11 cellular contexts compared by ENCODE assay signal in genomic region chr11:43557553-43558031, GRCh38.
DNase-seq lines count a peak whose midpoint lies in the region; ATAC-seq, FAIRE-seq and TF ChIP-seq lines count a peak whose summit lies in the region.
"Had no signal": no experiment of that assay in that cellular context is flagged by ENCODE, and none has a peak within 500 bp of the region (broad histone marks: within the 10 kb centered on the region; RNA-seq: fewer than 3 reads in every experiment).

No MANE protein-coding gene starts in this region.

- no peak overlapping the region for H3K4me3 ChIP-seq in AG09309 (ENCODE audit: control insufficient read depth, low read depth, low read length)
- no peak overlapping the region for H3K4me3 ChIP-seq in IMR-90 (ENCODE audit: insufficient read depth, low read depth, low read length)
- H3K4me3 ChIP-seq in K562: no peak overlapping the region
- H3K4me3 ChIP-seq in iPS-20b (ENCODE audit: low read length): peak overlapping the region; percentile 63; the same call in 1 of the 2 replicates
- H3K4me3 ChIP-seq: sigmoid colon had no signal

- H3K27ac ChIP-seq in IMR-90 (ENCODE audit: insufficient read depth, low read length): no peak overlapping the region
- H3K27ac ChIP-seq in K562 (ENCODE audit: extremely low read depth, low read depth, low read length): no peak overlapping the region
- H3K27ac ChIP-seq in iPS-20b (ENCODE audit: low read length): no peak overlapping the region
- H3K27ac ChIP-seq: sigmoid colon had no signal

- no peak overlapping the region for H2BK5ac ChIP-seq in IMR-90 (ENCODE audit: low read depth, low read length, poor library complexity, severe bottlenecking)

- TF ChIP-seq POLR2A in IMR-90 (IDR thresholded peaks at IDR 0.05; ENCODE audit: low read depth, low read length): no peak
- TF ChIP-seq POLR2A in K562 (conservative IDR thresholded peaks at IDR 0.05): no peak

- no peak overlapping the region for H3K9ac ChIP-seq in IMR-90 (ENCODE audit: low read depth, low read length)
- peak overlapping the region in 1 of 2 experiments; percentile 29; a peak in 1 of 4 replicates for H3K9ac ChIP-seq in K562 (ENCODE audit: insufficient read depth in 1 of 2, low read depth in 2 of 2, low read length in 2 of 2)
- peak overlapping the region; percentile 45; the same call in 1 of the 2 replicates for H3K9ac ChIP-seq in iPS-20b (ENCODE audit: low read depth, low read length)

- no peak overlapping the region for H2BK120ac ChIP-seq in IMR-90 (ENCODE audit: low read depth, low read length)

- no peak overlapping the region for H2AK5ac ChIP-seq in IMR-90 (ENCODE audit: low read depth, low read length)

- no peak overlapping the region for H3K4ac ChIP-seq in IMR-90 (ENCODE audit: low read depth, low read length)

- H3K9me3 ChIP-seq in IMR-90 (ENCODE audit: control insufficient read depth, insufficient read depth, low read length) (no peaks in the 10 kb centered on the region), K562 (replicated peaks; ENCODE audit: control insufficient read depth, insufficient read depth, low read depth, low read length) (no peaks in the 10 kb centered on the region), iPS-20b (ENCODE audit: insufficient read depth, low read depth, low read length) (no peaks in the 10 kb centered on the region)
- H3K9me3 ChIP-seq: sigmoid colon had no signal

- ATAC-seq in IMR-90 (ENCODE audit: low read depth) (no peak), K562 (peak; percentile 64), GM21529 (IDR thresholded peaks at IDR 0.05; ENCODE audit: unreplicated experiment) (no peak)
- ATAC-seq in activated CD4-positive, CD25-positive, alpha-beta regulatory T cell treated with anti-CD3 and anti-CD28 coated beads, Interleukin-2, amount 50 U/mL, for 24 hours: no peak
- ATAC-seq: T-cell had no signal

- no peaks in the 10 kb centered on the region for H3K79me1 ChIP-seq in IMR-90 (ENCODE audit: low read depth in 1 of 2, low read length in 2 of 2)

- H3K23ac ChIP-seq in IMR-90 (ENCODE audit: low read depth, low read length): peak overlapping the region; percentile 31; the same call in 1 of the 2 replicates

- no peak overlapping the region for H2AFZ ChIP-seq in IMR-90 (replicated peaks; ENCODE audit: low read length, poor library complexity)
- H2AFZ ChIP-seq in K562 (ENCODE audit: low read depth, low read length): 0 out of 2 replicates have a peak overlapping the region, but pooled peaks have one; percentile 5

- intact Hi-C loops in IMR-90 (cut with micrococcal nuclease) (no loop called here), K562 (cut with micrococcal nuclease) (loop anchor here (5.0 kb wide), 1 partner anchor 295 kb away; no protein-coding TSS in a partner anchor)

- no peaks in the 10 kb centered on the region for H4K20me1 ChIP-seq in IMR-90 (ENCODE audit: insufficient read depth, low read length)
- no peaks in the 10 kb centered on the region for H4K20me1 ChIP-seq in K562 (replicated peaks; ENCODE audit: control insufficient read depth, insufficient read depth, low read length)

- no peak overlapping the region for H3K56ac ChIP-seq in IMR-90 (ENCODE audit: extremely low read depth, insufficient read depth, low read length)

- DNase-seq in AG09309 (ENCODE audit: low read depth): no peak
- DNase-seq in IMR-90: no peak
- peak in 1 of 4 experiments; percentile 37 for DNase-seq in K562 (ENCODE audit: extremely low read depth in 1 of 4, low spot score in 3 of 4)
- no peak for DNase-seq in ureter (ENCODE audit: low spot score)
- no peak for DNase-seq in UCSD-AML1 (lab: John Stamatoyannopoulos, UW; ENCODE audit: unreplicated experiment)
- DNase-seq: activated CD8-positive, alpha-beta memory T cell treated with anti-CD3 and anti-CD28 coated beads, Interleukin-2, amount 50 U/mL, for 48 hours; sigmoid colon; T-cell had no signal

- H2BK15ac ChIP-seq in IMR-90 (ENCODE audit: low read depth, low read length): no peak overlapping the region

- no peak for FAIRE-seq in K562 (lab: Jason Lieb, UNC)

- BruUV-seq in IMR-90 (replicated peaks; lab: Mats Ljungman, UMichigan) (no TSS peak), K562 (replicated peaks; lab: Mats Ljungman, UMichigan) (no TSS peak)

- CTCF ChIA-PET in IMR-90 (lab: Yijun Ruan, JAX) (interaction anchor here (1.7 kb wide), 1 partner anchor 10 kb away, joined by 5 read pairs; no protein-coding TSS in a partner anchor), K562 (lab: Yijun Ruan, JAX; ENCODE audit: low intra/inter-chr PET ratio) (interaction anchor here (0.6 kb wide), 1 partner anchor 246 kb away, joined by 3 read pairs; no protein-coding TSS in a partner anchor)

- TF ChIP-seq RAD21 in IMR-90 (IDR thresholded peaks at IDR 0.05; ENCODE audit: low read length): peak; percentile 21; the same call in 1 of the 2 replicates
- peak; percentile 40 to 47 for TF ChIP-seq RAD21 in K562 (CRISPR knock-in tag; conservative IDR thresholded peaks at IDR 0.05 in 1 of 2, IDR thresholded peaks at IDR 0.05 in 1 of 2)

- H4K91ac ChIP-seq in IMR-90 (ENCODE audit: insufficient read depth, low read depth, low read length): no peak overlapping the region

- H3K27me3 ChIP-seq in IMR-90 (ENCODE audit: control insufficient read depth, insufficient read depth, low read length): peaks cover 59% of the 10 kb centered on the region
- H3K27me3 ChIP-seq in K562 (ENCODE audit: control insufficient read depth in 2 of 2, insufficient read depth in 2 of 2, low read length in 2 of 2): peaks cover 13 to 27% of the 10 kb centered on the region in 2 experiments; a peak in 3 of 5 replicates
- H3K27me3 ChIP-seq in iPS-20b (ENCODE audit: insufficient read depth, low read length): peaks cover 54% of the 10 kb centered on the region

- H4K8ac ChIP-seq in IMR-90 (ENCODE audit: low read depth in 2 of 2, low read length in 2 of 2): no peak overlapping the region

- POLR2A ChIA-PET in IMR-90 (lab: Charles Lee; ENCODE audit: unreplicated experiment) (no interaction called here), K562 (lab: Yijun Ruan, JAX) (interaction anchor here (0.7 kb wide), 1 partner anchor 128 kb away, joined by 3 read pairs; no protein-coding TSS in a partner anchor)

- H2AK9ac ChIP-seq in IMR-90 (replicated peaks; ENCODE audit: low read depth, low read length, poor library complexity): no peak overlapping the region

- no peak overlapping the region for H4K5ac ChIP-seq in IMR-90 (ENCODE audit: low read depth, low read length)

- TF ChIP-seq CTCF in AG09309 (IDR thresholded peaks at IDR 0.05; ENCODE audit: control insufficient read depth, insufficient read depth, low read depth, low read length, missing control alignments): peak; percentile 32
- peak; percentile 30 for TF ChIP-seq CTCF in IMR-90 (conservative IDR thresholded peaks at IDR 0.05; ENCODE audit: low read depth, low read length)
- TF ChIP-seq CTCF in K562 (IDR thresholded peaks at IDR 0.05 in 2 of 3, conservative IDR thresholded peaks at IDR 0.05 in 1 of 3; ENCODE audit: insufficient read depth in 2 of 3, low read depth in 1 of 3, low read length in 3 of 3): peak in 2 of 3 experiments; percentile 11 to 49; a peak in 2 of 6 replicates

- WGBS in IMR-90 (ENCODE audit: extremely low coverage in 2 of 2, insufficient read length in 1 of 2), 2 experiments: 3% methylated on average over 7 of the region's 12 CpGs; no CpG with 5 or more reads in 1 of the 2 experiments
- under 1% methylated on average over 12 of the region's 12 CpGs for WGBS in K562 (ENCODE audit: insufficient coverage, low coverage, missing lambda C conversion rate)

- H3K14ac ChIP-seq in IMR-90 (replicated peaks; ENCODE audit: low read depth, low read length): no peak overlapping the region

- no peak overlapping the region for H3K4me2 ChIP-seq in IMR-90 (ENCODE audit: low read depth, low read length)
- H3K4me2 ChIP-seq in K562 (ENCODE audit: insufficient read depth, low read length): peak overlapping the region; percentile 17; the same call in 1 of the 2 replicates

- in situ Hi-C loops in IMR-90 (cut with MboI; ENCODE audit: low sequenced_read_pairs): no loop called here
- in situ Hi-C loops in K562 (cut with MboI): no loop called here

- no peak overlapping the region for H3K18ac ChIP-seq in IMR-90 (ENCODE audit: low read depth, low read length)

- no peaks in the 10 kb centered on the region for H3K4me1 ChIP-seq in IMR-90 (ENCODE audit: control insufficient read depth, insufficient read depth, low read length)
- H3K4me1 ChIP-seq in K562 (replicated peaks in 1 of 2; ENCODE audit: control insufficient read depth in 2 of 2, insufficient read depth in 2 of 2, low read length in 2 of 2): peaks cover 3 to 14% of the 10 kb centered on the region in 2 experiments; a peak in 3 of 5 replicates
- H3K4me1 ChIP-seq in iPS-20b (ENCODE audit: insufficient read depth, low read length): peaks cover 34% of the 10 kb centered on the region

- H3K79me2 ChIP-seq in K562 (ENCODE audit: control insufficient read depth, insufficient read depth, low read length): no peaks in the 10 kb centered on the region

- dilution Hi-C loops in IMR-90 (cut with HindIII; ENCODE audit: low sequenced_read_pairs, unreplicated experiment): no loop called here

- no peaks in the 10 kb centered on the region for H3K36me3 ChIP-seq in IMR-90 (ENCODE audit: control insufficient read depth, insufficient read depth, low read length)
- H3K36me3 ChIP-seq in K562 (ENCODE audit: control insufficient read depth, insufficient read depth, low read length): no peaks in the 10 kb centered on the region
- no peaks in the 10 kb centered on the region for H3K36me3 ChIP-seq in iPS-20b (ENCODE audit: insufficient read depth, low read depth, low read length)
- H3K36me3 ChIP-seq: sigmoid colon had no signal

- H3K9me1 ChIP-seq in IMR-90 (ENCODE audit: insufficient read depth, low read length) (no peaks in the 10 kb centered on the region), K562 (ENCODE audit: control insufficient read depth, insufficient read depth, low read length) (no peaks in the 10 kb centered on the region)

- H2BK20ac ChIP-seq in IMR-90 (ENCODE audit: low read depth, low read length): no peak overlapping the region

- no peak for TF ChIP-seq EP300 in K562 (IDR thresholded peaks at IDR 0.05; ENCODE audit: low read length)

TF ChIP-seq in IMR-90, 13 proteins besides CTCF, POLR2A, EP300 and RAD21 (continues in another document):
- TF ChIP-seq FOS (IDR thresholded peaks at IDR 0.05; ENCODE audit: low read depth, low read length): no peak
- no peak for TF ChIP-seq RCOR1 (IDR thresholded peaks at IDR 0.05; ENCODE audit: insufficient replicate concordance, low read length)

TF ChIP-seq in K562, 482 proteins besides CTCF, POLR2A, EP300 and RAD21 (continues in another document):
- TF ChIP-seq ZNF239 (CRISPR knock-in tag; IDR thresholded peaks at IDR 0.05): peak; percentile 88
- no peak for TF ChIP-seq NR2C1 (IDR thresholded peaks at IDR 0.05)
- peak; percentile 62; the same call in 1 of the 2 replicates for TF ChIP-seq NR2C1 (tag; IDR thresholded peaks at IDR 0.05)
- no peak for TF ChIP-seq E2F4 (CRISPR knock-in tag; IDR thresholded peaks at IDR 0.05; ENCODE audit: low read depth)
